10 cellular contexts compared by ENCODE assay signal in genomic region chr1:10867914-10868598, GRCh38.
DNase-seq lines count a peak whose midpoint lies in the region; ATAC-seq and TF ChIP-seq lines count a peak whose summit lies in the region.
"Had no signal": no experiment of that assay in that cellular context is flagged by ENCODE, and none has a peak within 500 bp of the region (broad histone marks: within the 10 kb centered on the region; RNA-seq: fewer than 3 reads in every experiment).

No MANE protein-coding gene starts in this region.

- H3F3A ChIP-seq in Loucy (ENCODE audit: low read depth), result no peaks in the 10 kb centered on the region

- H3K9me3 Mint-ChIP-seq in CD8-positive, alpha-beta T cell, result no peaks in the 10 kb centered on the region
- no peaks in the 10 kb centered on the region for H3K9me3 Mint-ChIP-seq in naive B cell

- H3K4me3 Mint-ChIP-seq in CD8-positive, alpha-beta T cell, result peak overlapping the region; percentile 57
- H3K4me3 Mint-ChIP-seq in naive B cell, result peak overlapping the region in 5 of 8 donors; percentile 12 to 64 (median 30)

- no peak for TF ChIP-seq POLR2A in testis (IDR thresholded peaks at IDR 0.05)

- POLR2A ChIA-PET in CD8-positive, alpha-beta T cell (lab: Charles Lee), result no interaction called here

- H3K27ac Mint-ChIP-seq in CD8-positive, alpha-beta T cell, result no peak overlapping the region
- H3K27ac Mint-ChIP-seq in naive B cell, result peak overlapping the region in 1 of 6 donors; percentile 61

- H3K4me1 ChIP-seq in CD8-positive, alpha-beta T cell (ENCODE audit: insufficient read depth, low read length), result peaks cover 12% of the 10 kb centered on the region
- H3K4me1 ChIP-seq in Loucy (ENCODE audit: insufficient read depth, low read length, poor library complexity, severe bottlenecking) (peaks cover 7% of the 10 kb centered on the region), testis (peaks cover 11% of the 10 kb centered on the region)

- H4K20me1 ChIP-seq in Loucy (ENCODE audit: insufficient read depth, low read length, poor library complexity, severe bottlenecking), result no peaks in the 10 kb centered on the region

- H3K27me3 Mint-ChIP-seq in CD8-positive, alpha-beta T cell (ENCODE audit: low read depth), result peaks cover 52% of the 10 kb centered on the region
- peaks cover 55 to 89% (median 83%) of the 10 kb centered on the region in 3 donors for H3K27me3 Mint-ChIP-seq in naive B cell

- intact Hi-C loops in CD8-positive, alpha-beta T cell (cut with DNase I, micrococcal nuclease), result loop anchor here (1.0 to 2.0 kb wide), 4 partner anchors 75 to 437 kb away; partner anchors contain the start of gene CENPS (in 2 of the 2)
- intact Hi-C loops in testis (cut with DNase I; ENCODE audit: low total_unique reads), result loop anchor here (5.0 kb wide), 1 partner anchor 366 kb away; no protein-coding TSS in a partner anchor

- no peaks in the 10 kb centered on the region for H3K36me3 Mint-ChIP-seq in CD8-positive, alpha-beta T cell
- H3K36me3 Mint-ChIP-seq in naive B cell, result no peaks in the 10 kb centered on the region

- no peaks in the 10 kb centered on the region for H3K9me3 ChIP-seq in CD8-positive, alpha-beta T cell (ENCODE audit: low read length)
- H3K9me3 ChIP-seq in Loucy (ENCODE audit: insufficient read depth, low read depth, low read length) (no peaks in the 10 kb centered on the region), testis (no peaks in the 10 kb centered on the region)
- H3K9me3 ChIP-seq: Peyer's patch had no signal

- no peak for ATAC-seq in CD8-positive, alpha-beta T cell
- no peak for ATAC-seq in naive B cell (ENCODE audit: low read depth in 2 of 2)

- H3K4me3 ChIP-seq in CD8-positive, alpha-beta T cell (ENCODE audit: low read depth, low read length), result no peak overlapping the region
- H3K4me3 ChIP-seq in Loucy (ENCODE audit: low read length, poor library complexity, severe bottlenecking), result no peak overlapping the region
- H3K4me3 ChIP-seq in testis, result no peak overlapping the region

- peaks cover 15% of the 10 kb centered on the region for H3K27me3 ChIP-seq in CD8-positive, alpha-beta T cell (ENCODE audit: insufficient read depth, low read length)
- H3K27me3 ChIP-seq in Loucy (ENCODE audit: insufficient read depth, low read length, poor library complexity, severe bottlenecking) (no peaks in the 10 kb centered on the region), testis (no peaks in the 10 kb centered on the region)
- H3K27me3 ChIP-seq: Peyer's patch had no signal

- H3K4me1 Mint-ChIP-seq in CD8-positive, alpha-beta T cell (ENCODE audit: low read depth), result peaks cover 19% of the 10 kb centered on the region
- H3K4me1 Mint-ChIP-seq in naive B cell, result peaks cover 14 to 18% (median 17%) of the 10 kb centered on the region in 3 donors

- DNase-seq in CD8-positive, alpha-beta T cell, result no peak
- DNase-seq in NCI-H82 treated with DMSO at 0.1 percent for 48 hours (lab: John Stamatoyannopoulos, UW; ENCODE audit: unreplicated experiment) (peak; percentile 58), naive B cell (no peak), testis (no peak), H4 (ENCODE audit: low spot score) (no peak)
- no peak for DNase-seq in stimulated activated CD4-positive, alpha-beta T cell treated with anti-CD3 and anti-CD28 coated beads, Interleukin-4, amount 100 ng/mL, for 4 hours
- no peak for DNase-seq in activated CD8-positive, alpha-beta memory T cell treated with anti-CD3 and anti-CD28 coated beads, Interleukin-2, amount 50 U/mL, for 48 hours
- DNase-seq: Peyer's patch had no signal

- H3K27ac ChIP-seq in CD8-positive, alpha-beta T cell (ENCODE audit: low read depth, low read length), result no peak overlapping the region
- no peak overlapping the region for H3K27ac ChIP-seq in testis
- H3K27ac ChIP-seq: epithelial cell of prostate, Peyer's patch had no signal

- CTCF ChIA-PET in CD8-positive, alpha-beta T cell (lab: Charles Lee), result interaction anchor here (0.8 to 3.9 kb wide), 3 partner anchors 67 to 373 kb away, joined by 3 to 19 read pairs (median 3); no protein-coding TSS in a partner anchor

- WGBS in testis, 2 donors, result 55 to 76% methylated on average over 3 to 17 of the region's 17 CpGs

- H3K9me2 ChIP-seq in Loucy (replicated peaks; ENCODE audit: low read depth, low read length), result no peaks in the 10 kb centered on the region

- H3K4me2 ChIP-seq in Loucy (ENCODE audit: low read depth, low read length, poor library complexity, severe bottlenecking), result peak overlapping the region; percentile 87

- peak overlapping the region; percentile 71 for H3K9ac ChIP-seq in Loucy (ENCODE audit: low read depth, low read length, poor library complexity, severe bottlenecking)

- peak overlapping the region; percentile 99; the same call in 1 of the 2 replicates for H2AFZ ChIP-seq in Loucy (ENCODE audit: low read length)

- no peaks in the 10 kb centered on the region for H3K36me3 ChIP-seq in CD8-positive, alpha-beta T cell (ENCODE audit: insufficient read depth, low read length)
- H3K36me3 ChIP-seq in Loucy (ENCODE audit: insufficient read depth, low read length) (no peaks in the 10 kb centered on the region), testis (ENCODE audit: low read depth, missing control alignments) (no peaks in the 10 kb centered on the region)
- H3K36me3 ChIP-seq: Peyer's patch had no signal

- no peak for TF ChIP-seq CTCF in CD8-positive, alpha-beta T cell (IDR thresholded peaks at IDR 0.05)
- TF ChIP-seq CTCF in Loucy (conservative IDR thresholded peaks at IDR 0.05; ENCODE audit: low read length) (no peak), testis (IDR thresholded peaks at IDR 0.05) (no peak)

- H3K79me2 ChIP-seq in Loucy (ENCODE audit: insufficient read depth, low read length), result no peaks in the 10 kb centered on the region
